In the genomic region with DNA sequence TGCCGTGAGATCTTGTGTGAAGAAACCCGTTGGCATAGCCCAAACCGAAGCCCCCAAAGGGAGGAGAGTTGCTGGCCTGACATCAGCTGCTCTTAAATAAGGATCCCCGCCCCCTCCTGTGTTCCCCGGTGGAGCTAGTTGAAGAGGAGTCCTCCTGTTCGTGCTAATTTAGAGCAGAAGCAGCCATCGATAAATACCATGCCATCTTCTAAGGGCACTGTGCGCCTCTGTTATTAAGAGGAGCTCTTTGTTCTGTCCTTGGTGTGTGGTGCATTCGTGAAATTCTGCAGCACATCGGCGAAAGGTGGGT, we compare ENCODE assay signal across 8 cellular contexts. TPM values are rescaled to one million over a fixed set of nuclear protein-coding genes. Genes with fewer than 3 reads are reported as not detected.
DNase-seq lines count a peak whose midpoint lies in the region; ATAC-seq and TF ChIP-seq lines count a peak whose summit lies in the region.

No MANE protein-coding gene starts in this region.

- H3K4me3 ChIP-seq in AG09309 (ENCODE audit: control insufficient read depth, low read depth, low read length) (peak overlapping the region; percentile 88), esophagus muscularis mucosa (peak overlapping the region; percentile 82 to 98 (median 92))

- TF ChIP-seq POLR2A in esophagus muscularis mucosa (IDR thresholded peaks at IDR 0.05; ENCODE audit: low read depth): no peak

- TF ChIP-seq EP300 in esophagus muscularis mucosa (IDR thresholded peaks at IDR 0.05): no peak

- H3K36me3 Mint-ChIP-seq in T-helper 17 cell (ENCODE audit: low read depth): peaks cover 5% of the 10 kb centered on the region
- peaks cover 15% of the 10 kb centered on the region for H3K36me3 Mint-ChIP-seq in nephron (ENCODE audit: low read depth)

- DNase-seq in AG09309 (ENCODE audit: low read depth) (no peak), T-helper 17 cell (no peak), esophagus muscularis mucosa (ENCODE audit: extremely low spot score) (no peak), kidney tubule cell (ENCODE audit: low spot score) (no peak)

- TF ChIP-seq CTCF in AG09309 (IDR thresholded peaks at IDR 0.05; ENCODE audit: control insufficient read depth, insufficient read depth, low read depth, low read length, missing control alignments): no peak
- no peak for TF ChIP-seq CTCF in esophagus muscularis mucosa (IDR thresholded peaks at IDR 0.05)
- TF ChIP-seq CTCF in nephron (IDR thresholded peaks at IDR 0.05; ENCODE audit: unreplicated experiment in 3 of 3): no peak

- H3K27me3 ChIP-seq in esophagus muscularis mucosa: no peaks in the 10 kb centered on the region

- peaks cover 4% of the 10 kb centered on the region for H3K9me3 Mint-ChIP-seq in nephron

- H3K4me3 Mint-ChIP-seq in T-helper 17 cell (peak overlapping the region; percentile 96), nephron (peak overlapping the region; percentile 95 to 97 (median 97))

- ATAC-seq in GM18868 (IDR thresholded peaks at IDR 0.05; ENCODE audit: unreplicated experiment): peak; percentile 14
- peak; percentile 17 for ATAC-seq in HG03354 (IDR thresholded peaks at IDR 0.05; ENCODE audit: poor library complexity, severe bottlenecking, unreplicated experiment)
- ATAC-seq in T-helper 17 cell: peak; percentile 7
- no peak for ATAC-seq in esophagus mucosa

- H3K27ac ChIP-seq in esophagus muscularis mucosa (replicated peaks in 1 of 4): peak overlapping the region; percentile 90 to 98 (median 94)

- intact Hi-C loops in esophagus muscularis mucosa (cut with DNase I): no loop called here

- H3K4me1 Mint-ChIP-seq in T-helper 17 cell (peaks cover 33% of the 10 kb centered on the region), nephron (peaks cover 38% of the 10 kb centered on the region)

- H3K9me3 ChIP-seq in T-helper 17 cell (ENCODE audit: control insufficient read depth, low read length, poor library complexity, severe bottlenecking) (peaks cover 2% of the 10 kb centered on the region), esophagus muscularis mucosa (peaks cover 0 to 5% (median 0%) of the 10 kb centered on the region in 4 donors)

- H3K27ac Mint-ChIP-seq in T-helper 17 cell (peak overlapping the region; percentile 97), nephron (peak overlapping the region; percentile 76 to 98 (median 96))

- H3K4me1 ChIP-seq in esophagus muscularis mucosa: peaks cover 32 to 46% (median 41%) of the 10 kb centered on the region in 4 donors

- H3K27me3 Mint-ChIP-seq in T-helper 17 cell (no peaks in the 10 kb centered on the region), nephron (ENCODE audit: low read depth) (no peaks in the 10 kb centered on the region)

- no peaks in the 10 kb centered on the region for H3K36me3 ChIP-seq in esophagus muscularis mucosa

- WGBS in esophagus muscularis mucosa: under 1% methylated on average over 11 of the region's 11 CpGs

RNA-seq across cellular contexts. Expression of a gene that starts 0.9 kb away (rescaled TPM):
- total RNA-seq in T-helper 17 cell: 10 to 100 TPM; 12.8 to 14.5 TPM
- total RNA-seq in esophagus muscularis mucosa: 10 to 100 TPM; 20.4 to 36.2 (median 30.8) TPM
- total RNA-seq in esophagus mucosa: 18.1 TPM
